Comparison of ENCODE assay signal across 14 cellular contexts in the genomic region with DNA sequence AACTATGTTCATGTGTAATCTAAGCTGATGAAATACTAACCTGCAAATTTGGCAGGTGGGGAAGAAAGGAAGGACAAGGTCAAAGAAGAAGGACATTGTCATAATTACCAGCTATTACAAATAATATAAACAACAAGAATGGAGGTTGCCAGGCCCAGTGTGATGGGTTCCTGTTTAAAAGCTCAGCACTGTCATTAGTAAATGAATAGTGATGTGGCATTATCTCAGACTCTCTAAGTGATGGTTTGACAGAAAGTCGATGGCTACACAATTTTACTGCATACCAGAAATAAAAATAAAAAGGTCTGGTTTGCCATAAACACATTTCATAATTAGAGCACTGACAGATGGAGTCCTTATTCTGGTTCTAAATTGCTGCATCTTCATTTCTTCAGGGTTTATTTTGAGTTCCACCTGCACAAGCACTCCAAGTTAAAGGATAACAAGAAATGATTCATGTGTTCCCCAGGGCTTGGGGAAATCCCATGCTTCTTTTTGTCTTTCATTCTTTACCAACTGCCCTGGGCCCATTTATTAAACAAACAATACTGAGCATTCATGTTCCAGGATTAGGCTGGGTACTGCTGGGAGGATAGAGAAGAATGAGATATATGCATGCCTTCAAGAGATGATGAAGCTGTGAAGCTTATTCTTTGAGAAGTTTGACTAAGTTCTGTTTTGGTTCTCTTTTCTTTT.
A peak's percentile ranks its signal among the peaks of the same experiment; 100 is the strongest.
DNase-seq lines count a peak whose midpoint lies in the region; ATAC-seq lines count a peak whose summit lies in the region.
"Had no signal": no experiment of that assay in that cellular context is flagged by ENCODE, and none has a peak within 500 bp of the region (broad histone marks: within the 10 kb centered on the region; RNA-seq: fewer than 3 reads in every experiment).

No MANE protein-coding gene starts in this region.

- peak; percentile 68 for DNase-seq in NCI-H2107 treated with DMSO at 0.1 percent for 48 hours (lab: John Stamatoyannopoulos, UW; ENCODE audit: unreplicated experiment)
- DNase-seq in NCI-H2107 (lab: John Stamatoyannopoulos, UW) = no peak
- peak; percentile 17 for DNase-seq in NCI-H2227 (lab: John Stamatoyannopoulos, UW; ENCODE audit: unreplicated experiment)
- DNase-seq in medulla oblongata (ENCODE audit: extremely low spot score) = peak; percentile 26
- no peak for DNase-seq in mesenteric fat pad (ENCODE audit: low spot score)
- no peak for DNase-seq in CD1c-positive myeloid dendritic cell (ENCODE audit: extremely low spot score)
- no peak for DNase-seq in D341Med (ENCODE audit: low spot score)
- DNase-seq: DND-41; effector CD8-positive, alpha-beta T cell; head of caudate nucleus; KG1; NK-92 treated with Interleukin-12 subunit alpha and Interleukin-12 subunit beta, amount 100 ng/mL, for 24 hours; stimulated activated naive CD4-positive, alpha-beta T cell treated with Interleukin-2 at 50 U/mL for 16 hours had no signal

- peak; percentile 83 for ATAC-seq in HG02588 (IDR thresholded peaks at IDR 0.05; ENCODE audit: unreplicated experiment)

Comparison
In these comparisons a context has a peak if more than half of its experiments do, and no peak if none do; other contexts are left out.
1. DNase-seq: peak in NCI-H2107 treated with DMSO at 0.1 percent for 48 hours (single experiment), NCI-H2227 (single experiment) and medulla oblongata (single experiment); none in NCI-H2107 (single experiment), mesenteric fat pad (single experiment), CD1c-positive myeloid dendritic cell (single experiment) and D341Med (single experiment).